In the genomic region with DNA sequence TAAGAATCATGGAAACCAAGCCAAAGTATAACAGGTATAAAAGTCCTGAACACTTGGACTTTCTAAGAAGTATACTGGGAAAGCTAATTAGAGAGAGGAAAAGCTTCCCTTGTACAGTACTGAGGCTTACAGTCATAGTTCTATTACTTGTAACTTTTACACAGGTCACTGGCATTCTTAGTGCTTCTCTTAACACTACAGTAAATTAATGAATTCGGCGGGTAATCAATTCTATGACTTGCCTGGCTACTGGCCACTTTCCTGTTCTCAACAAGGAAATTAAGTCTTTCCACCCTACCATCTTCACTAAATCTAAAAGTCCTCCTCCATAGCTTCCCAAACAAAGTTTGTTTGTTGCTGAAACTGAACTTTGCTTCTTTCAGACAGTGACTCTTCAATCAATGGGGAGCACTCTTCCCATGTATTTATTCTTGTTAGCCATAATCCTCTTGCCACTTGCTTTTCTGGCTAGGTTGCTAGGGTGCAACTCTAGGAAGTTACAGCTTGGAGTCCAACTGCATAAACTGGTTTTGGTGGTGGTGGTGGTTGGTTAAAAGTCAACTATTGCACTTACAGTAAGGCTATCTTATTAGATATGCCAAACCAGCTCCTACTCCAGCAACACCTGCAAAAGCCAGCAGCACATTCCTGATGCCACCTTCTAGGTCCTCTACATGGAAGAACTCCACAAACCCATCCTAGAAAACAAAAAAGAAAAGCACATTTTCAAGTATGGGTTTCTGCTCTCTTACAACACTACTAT, we compare ENCODE assay signal across 9 cellular contexts. TPM values are rescaled to one million over a fixed set of nuclear protein-coding genes. Genes with fewer than 3 reads are reported as not detected.
A peak's percentile ranks its signal among the peaks of the same experiment; 100 is the strongest.
DNase-seq lines count a peak whose midpoint lies in the region; ATAC-seq and TF ChIP-seq lines count a peak whose summit lies in the region.
"Had no signal": no experiment of that assay in that cellular context is flagged by ENCODE, and none has a peak within 500 bp of the region (broad histone marks: within the 10 kb centered on the region; RNA-seq: fewer than 3 reads in every experiment).

No MANE protein-coding gene starts in this region.

- H3K9me3 Mint-ChIP-seq in activated CD4-positive, alpha-beta T cell treated with anti-CD3 and anti-CD28 coated beads for 36 hours (ENCODE audit: low read depth) = no peaks in the 10 kb centered on the region
- H3K9me3 Mint-ChIP-seq in activated naive CD8-positive, alpha-beta T cell treated with anti-CD3 and anti-CD28 coated beads, Interleukin-2, amount 10 ng/mL, durations not matched to agents 7 days and 5 days = no peaks in the 10 kb centered on the region

- CTCF ChIA-PET in activated CD4-positive, alpha-beta T cell treated with anti-CD3 and anti-CD28 coated beads for 36 hours (lab: Charles Lee) = interaction anchor here (0.6 to 26.4 kb wide), 5 partner anchors 13 to 735 kb away, joined by 3 to 461 read pairs (median 4); partner anchors contain the start of gene ENSA

- H3K4me3 ChIP-seq in testis = peak overlapping the region; percentile 92 to 100

- no peaks in the 10 kb centered on the region for H3K36me3 ChIP-seq in testis (ENCODE audit: low read depth, missing control alignments)

- DNase-seq in activated CD4-positive, alpha-beta T cell treated with anti-CD3 and anti-CD28 coated beads for 36 hours = no peak
- no peak for DNase-seq in activated CD4-positive, alpha-beta T cell treated with anti-CD3 and anti-CD28 coated beads, Interleukin-2, amount 50 U/mL, for 48 hours
- DNase-seq in activated naive CD8-positive, alpha-beta T cell treated with anti-CD3 and anti-CD28 coated beads, Interleukin-2, amount 10 ng/mL, durations not matched to agents 7 days and 5 days = no peak
- DNase-seq in kidney glomerular epithelial cell (lab: John Stamatoyannopoulos, UW) (peak; percentile 12), testis (no peak), GOT3 (lab: John Stamatoyannopoulos, UW) (no peak), NCI-H128 (lab: John Stamatoyannopoulos, UW; ENCODE audit: unreplicated experiment) (no peak)
- no peak for DNase-seq in effector CD8-positive, alpha-beta T cell (lab: John Stamatoyannopoulos, UW)

- POLR2A ChIA-PET in activated CD4-positive, alpha-beta T cell treated with anti-CD3 and anti-CD28 coated beads for 36 hours (lab: Charles Lee) = interaction anchor here (0.6 to 11.8 kb wide), 6 partner anchors 8 to 481 kb away, joined by 3 to 333 read pairs (median 30); partner anchors contain the start of genes ENSA and RPRD2
- POLR2A ChIA-PET in activated naive CD8-positive, alpha-beta T cell treated with anti-CD3 and anti-CD28 coated beads, Interleukin-2, amount 10 ng/mL, durations not matched to agents 7 days and 5 days (lab: Charles Lee) = interaction anchor here (1.0 to 13.3 kb wide), 6 partner anchors 12 to 689 kb away, joined by 3 to 1003 read pairs (median 43); partner anchors contain the start of genes ENSA and TARS2

- intact Hi-C loops in activated CD4-positive, alpha-beta T cell treated with anti-CD3 and anti-CD28 coated beads for 36 hours (cut with DNase I, micrococcal nuclease) = loop anchor here (1.0 to 5.0 kb wide), 5 partner anchors 10 to 705 kb away; partner anchors contain the start of genes SETDB1 (in 1 of the 2) and ZNF687 (in 1 of the 2)
- intact Hi-C loops in testis (cut with DNase I; ENCODE audit: low total_unique reads) = no loop called here

- H3K4me1 Mint-ChIP-seq in activated CD4-positive, alpha-beta T cell treated with anti-CD3 and anti-CD28 coated beads for 36 hours = peaks cover 42% of the 10 kb centered on the region
- H3K4me1 Mint-ChIP-seq in activated naive CD8-positive, alpha-beta T cell treated with anti-CD3 and anti-CD28 coated beads, Interleukin-2, amount 10 ng/mL, durations not matched to agents 7 days and 5 days = peaks cover 41% of the 10 kb centered on the region

- H3K27me3 ChIP-seq in testis = no peaks in the 10 kb centered on the region

- peak overlapping the region; percentile 95 for H3K4me3 Mint-ChIP-seq in activated CD4-positive, alpha-beta T cell treated with anti-CD3 and anti-CD28 coated beads for 36 hours
- H3K4me3 Mint-ChIP-seq in activated naive CD8-positive, alpha-beta T cell treated with anti-CD3 and anti-CD28 coated beads, Interleukin-2, amount 10 ng/mL, durations not matched to agents 7 days and 5 days = peak overlapping the region; percentile 92

- H3K27ac ChIP-seq in testis = peak overlapping the region; percentile 100

- H3K27me3 Mint-ChIP-seq in activated CD4-positive, alpha-beta T cell treated with anti-CD3 and anti-CD28 coated beads for 36 hours = no peaks in the 10 kb centered on the region
- H3K27me3 Mint-ChIP-seq in activated naive CD8-positive, alpha-beta T cell treated with anti-CD3 and anti-CD28 coated beads, Interleukin-2, amount 10 ng/mL, durations not matched to agents 7 days and 5 days = no peaks in the 10 kb centered on the region

- ATAC-seq in activated CD4-positive, alpha-beta T cell treated with anti-CD3 and anti-CD28 coated beads for 36 hours = no peak
- ATAC-seq in activated naive CD8-positive, alpha-beta T cell treated with anti-CD3 and anti-CD28 coated beads, Interleukin-2, amount 10 ng/mL, durations not matched to agents 7 days and 5 days (ENCODE audit: low read depth) = no peak

- H3K4me1 ChIP-seq in testis = peaks cover 38% of the 10 kb centered on the region

- TF ChIP-seq POLR2A in testis (IDR thresholded peaks at IDR 0.05) = no peak

- peaks cover 78% of the 10 kb centered on the region for H3K36me3 Mint-ChIP-seq in activated CD4-positive, alpha-beta T cell treated with anti-CD3 and anti-CD28 coated beads for 36 hours (ENCODE audit: low read depth)
- H3K36me3 Mint-ChIP-seq in activated naive CD8-positive, alpha-beta T cell treated with anti-CD3 and anti-CD28 coated beads, Interleukin-2, amount 10 ng/mL, durations not matched to agents 7 days and 5 days = peaks cover 65% of the 10 kb centered on the region

- 7 to 20% methylated on average over 2 of the region's 2 CpGs for WGBS in testis, 2 donors

- no peak for TF ChIP-seq CTCF in testis (IDR thresholded peaks at IDR 0.05)

- H3K9me3 ChIP-seq in testis = no peaks in the 10 kb centered on the region

- peak overlapping the region; percentile 97 for H3K27ac Mint-ChIP-seq in activated CD4-positive, alpha-beta T cell treated with anti-CD3 and anti-CD28 coated beads for 36 hours
- H3K27ac Mint-ChIP-seq in activated naive CD8-positive, alpha-beta T cell treated with anti-CD3 and anti-CD28 coated beads, Interleukin-2, amount 10 ng/mL, durations not matched to agents 7 days and 5 days = peak overlapping the region; percentile 90

RNA-seq across cellular contexts. Expression of gene MCL1, which starts 2.4 kb away (rescaled TPM):
- 100 to 1,000 TPM; 185 to 265 TPM for total RNA-seq in activated CD4-positive, alpha-beta T cell treated with anti-CD3 and anti-CD28 coated beads for 36 hours
- total RNA-seq in activated naive CD8-positive, alpha-beta T cell treated with anti-CD3 and anti-CD28 coated beads, Interleukin-2, amount 10 ng/mL, durations not matched to agents 7 days and 5 days = 100 to 1,000 TPM; 302 to 303 TPM
- total RNA-seq in testis = 100 to 1,000 TPM in 1 of 2 donors, 10 to 100 TPM in 1; 94.1 to 111 TPM
- polyA plus RNA-seq in testis (ENCODE audit: insufficient read depth, low read depth, low replicate concordance) = 112 TPM

RNA-seq across cellular contexts. Expression of gene ADAMTSL4, which starts 27.8 kb away (rescaled TPM):
- total RNA-seq in activated CD4-positive, alpha-beta T cell treated with anti-CD3 and anti-CD28 coated beads for 36 hours = under 1 TPM; 0.28 to 0.59 TPM
- total RNA-seq in activated naive CD8-positive, alpha-beta T cell treated with anti-CD3 and anti-CD28 coated beads, Interleukin-2, amount 10 ng/mL, durations not matched to agents 7 days and 5 days = under 1 TPM; 0.11 to 0.30 TPM
- total RNA-seq in testis = 1 to 10 TPM; 8.9 to 10.0 TPM
- polyA plus RNA-seq in testis (ENCODE audit: insufficient read depth, low read depth, low replicate concordance) = 14.2 TPM
- total RNA-seq: Daoy had no signal

RNA-seq across cellular contexts. Expression of gene ENSA, which starts 52.4 kb away (rescaled TPM):
- total RNA-seq in activated CD4-positive, alpha-beta T cell treated with anti-CD3 and anti-CD28 coated beads for 36 hours = 100 to 1,000 TPM; 197 to 240 TPM
- total RNA-seq in activated naive CD8-positive, alpha-beta T cell treated with anti-CD3 and anti-CD28 coated beads, Interleukin-2, amount 10 ng/mL, durations not matched to agents 7 days and 5 days = 100 to 1,000 TPM; 161 to 172 TPM
- total RNA-seq in testis = 10 to 100 TPM; 76.5 to 84.5 TPM
- 104 TPM for polyA plus RNA-seq in testis (ENCODE audit: insufficient read depth, low read depth, low replicate concordance)

Comparison
In these comparisons a context has a peak if more than half of its experiments do, and no peak if none do; other contexts are left out.
1. RNA of gene ADAMTSL4, which starts 27.8 kb away (total RNA-seq): 8.9 to 10.0 TPM in testis; 0.28 to 0.59 TPM in activated CD4-positive, alpha-beta T cell treated with anti-CD3 and anti-CD28 coated beads for 36 hours and 0.11 to 0.30 TPM in activated naive CD8-positive, alpha-beta T cell treated with anti-CD3 and anti-CD28 coated beads, Interleukin-2, amount 10 ng/mL, durations not matched to agents 7 days and 5 days; every median in the first group is over 4 times any median in the second.